29 cellular contexts compared by ENCODE assay signal in the genomic region with DNA sequence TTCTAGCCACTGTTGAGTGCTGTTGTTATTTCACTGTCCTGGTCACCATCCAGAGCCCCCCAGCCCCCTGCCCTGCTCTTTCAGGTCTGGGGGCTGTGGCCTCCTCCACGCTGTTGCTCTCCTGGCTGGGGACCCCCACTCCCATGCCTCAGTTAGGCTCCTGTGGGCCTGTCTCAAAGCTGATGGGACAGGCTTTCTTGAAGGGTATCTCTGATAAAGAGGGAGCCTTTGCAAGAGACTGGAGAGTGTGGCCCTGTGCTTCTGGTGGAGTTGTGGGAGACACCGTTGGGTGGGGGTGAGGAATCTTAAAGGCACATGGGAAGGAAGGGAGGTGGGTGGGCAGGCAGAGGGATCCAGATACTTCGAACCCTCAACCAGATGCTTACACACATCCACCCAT. TPM values are rescaled to one million over a fixed set of nuclear protein-coding genes. Genes with fewer than 3 reads are reported as not detected.
"Had no signal": no experiment of that assay in that cellular context is flagged by ENCODE, and none has a peak within 500 bp of the region (broad histone marks: within the 10 kb centered on the region; RNA-seq: fewer than 3 reads in every experiment).

No MANE protein-coding gene starts in this region.

- H3K4me2 ChIP-seq: SK-N-SH had no signal

- DNase-seq: activated CD4-positive, alpha-beta T cell treated with anti-CD3 and anti-CD28 coated beads, Interleukin-2, amount 10 ng/mL, durations not matched to agents 24 days and 14 days; activated CD4-positive, alpha-beta T cell treated with anti-CD3 and anti-CD28 coated beads, Interleukin-2, amount 50 U/mL, for 4 hours; activated CD8-positive, alpha-beta T cell treated with anti-CD3 and anti-CD28 coated beads, Interleukin-2, amount 10 ng/mL, durations not matched to agents 7 days and 5 days; activated gamma-delta T cell; activated naive CD4-positive, alpha-beta T cell treated with anti-CD3 and anti-CD28 coated beads for 36 hours; activated naive CD8-positive, alpha-beta T cell treated with anti-CD3 and anti-CD28 coated beads, Interleukin-2, amount 50 U/mL, for 24 hours; activated T-cell treated with anti-CD3 and anti-CD28 coated beads, Interleukin-2, amount 50 U/mL, for 24 hours; anterior cingulate cortex; caudate nucleus; cerebellar nuclear complex; Karpas-422; KBM-7; NCI-H1048; NCI-H1436 treated with DMSO at 0.1 percent for 48 hours; NCI-H1694 treated with DMSO at 0.1 percent for 48 hours; NCI-H2029; NCI-H345; NCI-H524 treated with DMSO at 0.1 percent for 48 hours; NCI-H748 treated with DMSO at 0.1 percent for 48 hours; NK-92 treated with Interleukin-12 subunit alpha and Interleukin-12 subunit beta, amount 100 ng/mL, for 24 hours; PC-3; Right ventricle myocardium superior; SK-N-SH had no signal

- ATAC-seq: activated CD8-positive, alpha-beta T cell treated with anti-CD3 and anti-CD28 coated beads, Interleukin-2, amount 10 ng/mL, durations not matched to agents 7 days and 5 days; activated naive CD8-positive, alpha-beta T cell treated with anti-CD3 and anti-CD28 coated beads, Interleukin-2, amount 50 U/mL, for 24 hours; PC-3 had no signal

- H3K9me3 ChIP-seq: SJSA1, SK-N-SH had no signal

- H3K9ac ChIP-seq: SK-N-SH had no signal

- H3K36me3 ChIP-seq: SJSA1 had no signal

- H3K27me3 ChIP-seq: SJSA1 had no signal

- H3K27ac ChIP-seq: RWPE1, SJSA1 had no signal

- H3K4me3 ChIP-seq: SJSA1 had no signal

- FAIRE-seq: RCC 7860, TTC549 had no signal

RNA-seq across cellular contexts. Expression of gene KRT86, which starts 12.2 kb away (rescaled TPM):
- total RNA-seq: Right ventricle myocardium superior had no signal

RNA-seq across cellular contexts. Expression of gene KRT81, which starts 29.0 kb away (rescaled TPM):
- total RNA-seq: activated CD4-positive, alpha-beta T cell treated with anti-CD3 and anti-CD28 coated beads, Interleukin-2, amount 10 ng/mL, durations not matched to agents 24 days and 14 days; activated naive CD4-positive, alpha-beta T cell treated with anti-CD3 and anti-CD28 coated beads for 36 hours; activated T-helper 2 cell treated with anti-CD3 and anti-CD28 coated beads, Interferon-gamma antibody, Interleukin-2, Interleukin-4, amounts not matched to agents 10 μg/mL and 5 μg/mL and 100 μg/mL, durations not matched to agents 14 hours and 24 hours and 36 hours; Right ventricle myocardium superior had no signal

RNA-seq across cellular contexts. Expression of gene KRT83, which starts 58.9 kb away (rescaled TPM):
- total RNA-seq: activated CD4-positive, alpha-beta T cell treated with anti-CD3 and anti-CD28 coated beads, Interleukin-2, amount 10 ng/mL, durations not matched to agents 24 days and 14 days; activated CD8-positive, alpha-beta T cell treated with anti-CD3 and anti-CD28 coated beads, Interleukin-2, amount 10 ng/mL, durations not matched to agents 7 days and 5 days; activated naive CD4-positive, alpha-beta T cell treated with anti-CD3 and anti-CD28 coated beads for 36 hours; activated T-helper 2 cell treated with anti-CD3 and anti-CD28 coated beads, Interferon-gamma antibody, Interleukin-2, Interleukin-4, amounts not matched to agents 10 μg/mL and 5 μg/mL and 100 μg/mL, durations not matched to agents 14 hours and 24 hours and 36 hours; bronchial epithelial cell; Right ventricle myocardium superior; SJSA1 had no signal
